ENCODE assay signal across 1 cellular context in genomic region chr11:128055576-128056217, GRCh38.
TF ChIP-seq lines count a peak whose summit lies in the region.

No MANE protein-coding gene starts in this region.

TF ChIP-seq in WTC11, 78 proteins besides CTCF, POLR2A, EP300 and RAD21 (continued from another document):
- TF ChIP-seq ARID4B (CRISPR knock-in tag; IDR thresholded peaks at IDR 0.05; ENCODE audit: borderline replicate concordance) (no peak), ZSCAN18 (CRISPR knock-in tag; IDR thresholded peaks at IDR 0.05) (no peak), IRF2 (CRISPR knock-in tag; IDR thresholded peaks at IDR 0.05; ENCODE audit: borderline replicate concordance, low read depth) (no peak), AFF4 (CRISPR knock-in tag; IDR thresholded peaks at IDR 0.05; ENCODE audit: borderline replicate concordance) (no peak), KAT7 (CRISPR knock-in tag; IDR thresholded peaks at IDR 0.05; ENCODE audit: borderline replicate concordance) (no peak), NR1H2 (CRISPR knock-in tag; IDR thresholded peaks at IDR 0.05) (no peak), FOXP1 (CRISPR knock-in tag; IDR thresholded peaks at IDR 0.05; ENCODE audit: borderline replicate concordance) (no peak), HMGXB4 (CRISPR knock-in tag; IDR thresholded peaks at IDR 0.05) (no peak), NR2C2 (CRISPR knock-in tag; IDR thresholded peaks at IDR 0.05) (no peak), GRHL2 (CRISPR knock-in tag; IDR thresholded peaks at IDR 0.05; ENCODE audit: insufficient replicate concordance, severe bottlenecking) (no peak), ZNF281 (CRISPR knock-in tag; IDR thresholded peaks at IDR 0.05) (no peak), ZNF671 (CRISPR knock-in tag; IDR thresholded peaks at IDR 0.05) (no peak), NFYB (CRISPR knock-in tag; conservative IDR thresholded peaks at IDR 0.05; ENCODE audit: low read depth) (no peak), PRDM15 (CRISPR knock-in tag; IDR thresholded peaks at IDR 0.05) (no peak), ZNF121 (CRISPR knock-in tag; IDR thresholded peaks at IDR 0.05) (no peak), ZNF232 (CRISPR knock-in tag; IDR thresholded peaks at IDR 0.05) (no peak)
